In genomic region chr7:4650471-4651047, GRCh38 we compare ENCODE assay signal across 11 cellular contexts. TPM values are rescaled to one million over a fixed set of nuclear protein-coding genes. Genes with fewer than 3 reads are reported as not detected.
DNase-seq lines count a peak whose midpoint lies in the region; ATAC-seq and TF ChIP-seq lines count a peak whose summit lies in the region.
"Had no signal": no experiment of that assay in that cellular context is flagged by ENCODE, and none has a peak within 500 bp of the region (broad histone marks: within the 10 kb centered on the region; RNA-seq: fewer than 3 reads in every experiment).

No MANE protein-coding gene starts in this region.

- H3K27ac ChIP-seq in right atrium auricular region, result peak overlapping the region in 1 of 2 donors; percentile 35
- H3K27ac ChIP-seq: neutrophil had no signal

- CTCF ChIA-PET in Caco-2 (lab: Charles Lee), result no interaction called here

- no TSS peak for BruUV-seq in Caco-2 (replicated peaks; lab: Mats Ljungman, UMichigan)

- no peaks in the 10 kb centered on the region for H3K27me3 Mint-ChIP-seq in Caco-2 (ENCODE audit: insufficient read depth, unreplicated experiment)

- no peaks in the 10 kb centered on the region for H3K9me3 Mint-ChIP-seq in Caco-2 (ENCODE audit: unreplicated experiment)

- POLR2A ChIA-PET in Caco-2 (lab: Charles Lee), result no interaction called here

- DNase-seq in Caco-2, result no peak
- DNase-seq in astrocyte of the hippocampus (ENCODE audit: low read depth, low spot score), result peak; percentile 79
- peak; percentile 63 for DNase-seq in right atrium auricular region (ENCODE audit: low spot score)
- peak; percentile 30 for DNase-seq in pons (ENCODE audit: low spot score)
- DNase-seq in activated CD8-positive, alpha-beta memory T cell treated with anti-CD3 and anti-CD28 coated beads, Interleukin-2, amount 50 U/mL, for 4 hours, result no peak
- no peak for DNase-seq in NCI-H526 (lab: John Stamatoyannopoulos, UW)
- DNase-seq: NCI-H1694 had no signal

- H3K4me1 Mint-ChIP-seq in Caco-2 (ENCODE audit: low read depth, unreplicated experiment), result no peaks in the 10 kb centered on the region

- H3K27me3 ChIP-seq in Caco-2 (replicated peaks; ENCODE audit: control insufficient read depth, insufficient read depth, low read length) (no peaks in the 10 kb centered on the region), right atrium auricular region (no peaks in the 10 kb centered on the region)
- H3K27me3 ChIP-seq: neutrophil had no signal

- H3K36me3 ChIP-seq in Caco-2 (ENCODE audit: control insufficient read depth, insufficient read depth, low read length) (no peaks in the 10 kb centered on the region), right atrium auricular region (no peaks in the 10 kb centered on the region)
- H3K36me3 ChIP-seq: neutrophil had no signal

- H3K27ac Mint-ChIP-seq in Caco-2 (ENCODE audit: unreplicated experiment), result peak overlapping the region; percentile 63

- peaks cover 14% of the 10 kb centered on the region for H3K4me1 ChIP-seq in Caco-2
- H3K4me1 ChIP-seq in right atrium auricular region, result peaks cover 0 to 6% of the 10 kb centered on the region in 2 donors

- no peaks in the 10 kb centered on the region for H3K9me3 ChIP-seq in Caco-2
- no peaks in the 10 kb centered on the region for H3K9me3 ChIP-seq in right atrium auricular region
- H3K9me3 ChIP-seq: neutrophil had no signal

- TF ChIP-seq CTCF in Caco-2 (IDR thresholded peaks at IDR 0.05; ENCODE audit: insufficient read depth in 1 of 2, low read depth in 1 of 2, low read length in 1 of 2, severe bottlenecking in 1 of 2, unreplicated experiment in 1 of 2) (no peak), right atrium auricular region (IDR thresholded peaks at IDR 0.05) (no peak)

- H3K36me3 Mint-ChIP-seq in Caco-2 (ENCODE audit: insufficient read depth, unreplicated experiment), result peaks cover 6% of the 10 kb centered on the region
- H3K36me3 Mint-ChIP-seq: CD14-positive monocyte had no signal

- no peak overlapping the region for H3K4me3 Mint-ChIP-seq in Caco-2 (ENCODE audit: unreplicated experiment)
- H3K4me3 Mint-ChIP-seq: CD14-positive monocyte had no signal

- ATAC-seq in HG03108 (IDR thresholded peaks at IDR 0.05; ENCODE audit: unreplicated experiment) (no peak), HG02938 (IDR thresholded peaks at IDR 0.05; ENCODE audit: unreplicated experiment) (no peak)

- intact Hi-C loops in Caco-2 (cut with micrococcal nuclease; ENCODE audit: unreplicated experiment), result loop anchor here (1.0 kb wide), 1 partner anchor 8 kb away; no protein-coding TSS in a partner anchor

- H3K4me3 ChIP-seq in Caco-2 (ENCODE audit: low read depth, low read length) (no peak overlapping the region), right atrium auricular region (no peak overlapping the region)

RNA-seq across cellular contexts. Expression of gene FOXK1, which starts 31.5 kb away (rescaled TPM):
- total RNA-seq in Caco-2 (2022) (50.8 and 51.2 TPM in 2 replicates), right atrium auricular region (10 to 100 TPM; 19.4 to 24.8 TPM)

Comparison
In these comparisons a context has a peak if more than half of its experiments do, and no peak if none do; other contexts are left out.
1. DNase-seq: peak in astrocyte of the hippocampus (single experiment), right atrium auricular region (single experiment) and pons (single experiment); none in Caco-2 (0 of 2), activated CD8-positive, alpha-beta memory T cell treated with anti-CD3 and anti-CD28 coated beads, Interleukin-2, amount 50 U/mL, for 4 hours (single experiment) and NCI-H526 (0 of 2).